1 cellular context compared by ENCODE assay signal in genomic region chr16:57940382-57940966, GRCh38.
TF ChIP-seq lines count a peak whose summit lies in the region.

No MANE protein-coding gene starts in this region.

TF ChIP-seq in HepG2, 621 proteins besides CTCF, POLR2A, EP300 and RAD21 (continued from another document):
- no peak for TF ChIP-seq PRDM4 (CRISPR knock-in tag; IDR thresholded peaks at IDR 0.05; ENCODE audit: borderline replicate concordance)
